In genomic region chr2:196170681-196171247, GRCh38 we compare ENCODE assay signal across 9 cellular contexts. TPM values are rescaled to one million over a fixed set of nuclear protein-coding genes. Genes with fewer than 3 reads are reported as not detected.
DNase-seq lines count a peak whose midpoint lies in the region; ATAC-seq, FAIRE-seq and TF ChIP-seq lines count a peak whose summit lies in the region.
"Had no signal": no experiment of that assay in that cellular context is flagged by ENCODE, and none has a peak within 500 bp of the region (broad histone marks: within the 10 kb centered on the region; RNA-seq: fewer than 3 reads in every experiment).

No MANE protein-coding gene starts in this region.

- H2AFZ ChIP-seq in fibroblast of lung (ENCODE audit: low read length) = peak overlapping the region; percentile 22

- no peaks in the 10 kb centered on the region for H3K27me3 Mint-ChIP-seq in activated T-cell treated with anti-CD3 and anti-CD28 coated beads, Interleukin-2, amount 50 U/mL, for 4 hours (ENCODE audit: low read depth)
- peaks cover 35% of the 10 kb centered on the region for H3K27me3 Mint-ChIP-seq in neural crest cell (ENCODE audit: low read depth)

- no peaks in the 10 kb centered on the region for H4K20me1 ChIP-seq in fibroblast of lung (ENCODE audit: control insufficient read depth, extremely low read depth, insufficient read depth, low read length)

- no peaks in the 10 kb centered on the region for H3K9me3 Mint-ChIP-seq in activated T-cell treated with anti-CD3 and anti-CD28 coated beads, Interleukin-2, amount 50 U/mL, for 4 hours
- H3K9me3 Mint-ChIP-seq in neural crest cell = no peaks in the 10 kb centered on the region

- H3K4me3 Mint-ChIP-seq in activated T-cell treated with anti-CD3 and anti-CD28 coated beads, Interleukin-2, amount 50 U/mL, for 4 hours = peak overlapping the region; percentile 98
- H3K4me3 Mint-ChIP-seq in neural crest cell = peak overlapping the region; percentile 93

- peaks cover 29% of the 10 kb centered on the region for H3K36me3 Mint-ChIP-seq in activated T-cell treated with anti-CD3 and anti-CD28 coated beads, Interleukin-2, amount 50 U/mL, for 4 hours (ENCODE audit: insufficient read depth)
- no peaks in the 10 kb centered on the region for H3K36me3 Mint-ChIP-seq in neural crest cell (ENCODE audit: low read depth)

- FAIRE-seq in H54 (lab: Jason Lieb, UNC) = no peak
- FAIRE-seq: endometrium had no signal

- DNase-seq in ELR (ENCODE audit: low read depth) = peak; percentile 71
- no peak for DNase-seq in activated T-cell treated with anti-CD3 and anti-CD28 coated beads, Interleukin-2, amount 50 U/mL, for 4 hours
- peak; percentile 51 to 78 for DNase-seq in fibroblast of lung (ENCODE audit: low read depth in 2 of 2)
- no peak for DNase-seq in neural crest cell (ENCODE audit: low read depth, low spot score)
- no peak for DNase-seq in KG1 (lab: John Stamatoyannopoulos, UW)
- DNase-seq in H54 (ENCODE audit: insufficient read length, low spot score) = no peak

- no peaks in the 10 kb centered on the region for H3K9me3 ChIP-seq in KOPT-K1 (ENCODE audit: insufficient read depth, low read length, poor library complexity, severe bottlenecking)
- no peaks in the 10 kb centered on the region for H3K9me3 ChIP-seq in fibroblast of lung (ENCODE audit: control insufficient read depth, insufficient read depth, low read depth, low read length)

- peak overlapping the region; percentile 4 for H3K4me2 ChIP-seq in fibroblast of lung (ENCODE audit: extremely low read depth, insufficient read depth, low read length)

- H3K79me2 ChIP-seq in fibroblast of lung (ENCODE audit: control insufficient read depth, insufficient read depth, low read length) = peaks cover 55% of the 10 kb centered on the region

- H3K4me1 Mint-ChIP-seq in activated T-cell treated with anti-CD3 and anti-CD28 coated beads, Interleukin-2, amount 50 U/mL, for 4 hours (ENCODE audit: low read depth) = peaks cover 44% of the 10 kb centered on the region
- H3K4me1 Mint-ChIP-seq in neural crest cell = peaks cover 17% of the 10 kb centered on the region

- peak overlapping the region; percentile 90 for H3K9ac ChIP-seq in fibroblast of lung (ENCODE audit: insufficient read depth, low read length)

- peak overlapping the region; percentile 96 for H3K27ac ChIP-seq in KOPT-K1 (ENCODE audit: low read depth, low read length, poor library complexity, severe bottlenecking)
- H3K27ac ChIP-seq in fibroblast of lung (ENCODE audit: insufficient read depth, low read length) = peak overlapping the region; percentile 87

- ATAC-seq in GM21529 (IDR thresholded peaks at IDR 0.05; ENCODE audit: unreplicated experiment) = peak; percentile 7
- peak; percentile 19 to 30 for ATAC-seq in activated T-cell treated with anti-CD3 and anti-CD28 coated beads, Interleukin-2, amount 50 U/mL, for 4 hours

- peaks cover 41% of the 10 kb centered on the region for H3K36me3 ChIP-seq in KOPT-K1 (ENCODE audit: insufficient read depth, low read length)
- no peaks in the 10 kb centered on the region for H3K36me3 ChIP-seq in fibroblast of lung (ENCODE audit: control insufficient read depth, insufficient read depth, low read length)

- H3K4me3 ChIP-seq in fibroblast of lung (replicated peaks in 1 of 4; ENCODE audit: control extremely low read depth in 1 of 4, insufficient read depth in 1 of 4, low read depth in 3 of 4, low read length in 4 of 4) = peak overlapping the region; percentile 89 to 99 (median 94)

- peak overlapping the region; percentile 73 for H3K27ac Mint-ChIP-seq in neural crest cell (ENCODE audit: unreplicated experiment)

- H3K4me1 ChIP-seq in fibroblast of lung (ENCODE audit: control insufficient read depth, extremely low read depth, insufficient read depth, low read length) = peaks cover 4% of the 10 kb centered on the region

- TF ChIP-seq CTCF in fibroblast of lung (conservative IDR thresholded peaks at IDR 0.05 in 1 of 2, IDR thresholded peaks at IDR 0.05 in 1 of 2; ENCODE audit: low read depth in 1 of 2, low read length in 2 of 2) (no peak), neural crest cell (conservative IDR thresholded peaks at IDR 0.05) (no peak)

- no peaks in the 10 kb centered on the region for H3K27me3 ChIP-seq in fibroblast of lung (ENCODE audit: control insufficient read depth, insufficient read depth, low read length)

- no peak for TF ChIP-seq POLR2A in H54 (IDR thresholded peaks at IDR 0.05; ENCODE audit: low read depth, low read length)

RNA-seq across cellular contexts. Expression of gene STK17B, which starts 0.6 kb away (rescaled TPM):
- 100 to 1,000 TPM; 107 to 166 (median 129) TPM for total RNA-seq in activated T-cell treated with anti-CD3 and anti-CD28 coated beads, Interleukin-2, amount 50 U/mL, for 4 hours
- total RNA-seq in fibroblast of lung (17.2 and 43.1 TPM in 2 replicates), neural crest cell (7.3 and 8.1 TPM in 2 replicates)
- 23.9 and 39.0 TPM in 2 replicates for polyA plus RNA-seq in fibroblast of lung
- 12.1 and 18.3 TPM in 2 replicates for polyA plus RNA-seq in fibroblast of lung (2012)
- 3.9 and 4.0 TPM in 2 replicates for polyA minus RNA-seq in fibroblast of lung (ENCODE audit: low replicate concordance)

Comparison
In these comparisons a context has a peak if more than half of its experiments do, and no peak if none do; other contexts are left out.
1. DNase-seq: peak in ELR (single experiment) and fibroblast of lung (2 of 2); none in activated T-cell treated with anti-CD3 and anti-CD28 coated beads, Interleukin-2, amount 50 U/mL, for 4 hours (single experiment), neural crest cell (single experiment), KG1 (single experiment) and H54 (single experiment).